In genomic region chr14:93329965-93330608, GRCh38 we compare ENCODE assay signal across 1 cellular context.
TF ChIP-seq lines count a peak whose summit lies in the region.

No MANE protein-coding gene starts in this region.

TF ChIP-seq in GM12878, 131 proteins besides CTCF, POLR2A, EP300 and RAD21:
- no peak for TF ChIP-seq CBFB (IDR thresholded peaks at IDR 0.05; ENCODE audit: low read depth)
- TF ChIP-seq CHD4 (IDR thresholded peaks at IDR 0.05), result no peak
- no peak for TF ChIP-seq CEBPZ (IDR thresholded peaks at IDR 0.05; ENCODE audit: low read depth, low read length)
- TF ChIP-seq FOXK2 (IDR thresholded peaks at IDR 0.05), result no peak
- TF ChIP-seq ZNF592 (IDR thresholded peaks at IDR 0.05), result no peak
- peak; percentile 24; a peak in 1 of 4 replicates for TF ChIP-seq IKZF2 (IDR thresholded peaks at IDR 0.05)
